ENCODE assay signal across 8 cellular contexts in genomic region chr9:137605146-137606004, GRCh38. TPM values are rescaled to one million over a fixed set of nuclear protein-coding genes. Genes with fewer than 3 reads are reported as not detected.
DNase-seq lines count a peak whose midpoint lies in the region; ATAC-seq and TF ChIP-seq lines count a peak whose summit lies in the region.

ARRDC1 (plus strand) TSS chr9:137605686; CDS start chr9:137605718, 32 bp downstream.

- H3K36me3 ChIP-seq in H7 (replicated peaks; ENCODE audit: control insufficient read depth, insufficient read depth, low read length) (no peaks in the 10 kb centered on the region; the same call in none of the 2 replicates), SK-N-SH (replicated peaks in 1 of 2; ENCODE audit: control insufficient read depth in 1 of 2, insufficient read depth in 2 of 2, low read length in 1 of 2) (no peaks in the 10 kb centered on the region), suprapubic skin (no peaks in the 10 kb centered on the region)

- CTCF ChIA-PET in SK-N-SH (lab: Yijun Ruan, JAX): interaction anchor here (0.7 to 1.6 kb wide), 2 partner anchors 15 to 26 kb away, joined by 3 read pairs; partner anchors contain the start of gene ZMYND19
- CTCF ChIA-PET in activated naive CD4-positive, alpha-beta T cell treated with anti-CD3 and anti-CD28 coated beads, Interleukin-2, amount 10 ng/mL, durations not matched to agents 7 days and 5 days (lab: Charles Lee): no interaction called here

- H2AFZ ChIP-seq in SK-N-SH (ENCODE audit: low read depth): 0 out of 2 replicates have a peak within 1 kb of the TSS, but pooled peaks have one; percentile 59

- no peaks in the 10 kb centered on the region for H3K9me3 Mint-ChIP-seq in activated naive CD4-positive, alpha-beta T cell treated with anti-CD3 and anti-CD28 coated beads, Interleukin-2, amount 10 ng/mL, durations not matched to agents 7 days and 5 days

- peak within 1 kb of the TSS; percentile 82 for H3K4me3 Mint-ChIP-seq in activated naive CD4-positive, alpha-beta T cell treated with anti-CD3 and anti-CD28 coated beads, Interleukin-2, amount 10 ng/mL, durations not matched to agents 7 days and 5 days

- no peaks in the 10 kb centered on the region for H3K9me3 ChIP-seq in SK-N-SH
- H3K9me3 ChIP-seq in suprapubic skin: no peaks in the 10 kb centered on the region

- H3K27me3 ChIP-seq in H7 (ENCODE audit: control insufficient read depth, insufficient read depth, low read length) (peaks cover 13% of the 10 kb centered on the region; the same call in 1 of the 2 replicates), SK-N-SH (ENCODE audit: insufficient read depth) (no peaks in the 10 kb centered on the region), suprapubic skin (no peaks in the 10 kb centered on the region)

- peaks cover 4% of the 10 kb centered on the region for H3K36me3 Mint-ChIP-seq in activated naive CD4-positive, alpha-beta T cell treated with anti-CD3 and anti-CD28 coated beads, Interleukin-2, amount 10 ng/mL, durations not matched to agents 7 days and 5 days

- WGBS in SK-N-SH (ENCODE audit: low lambda C conversion rate): 1% methylated on average over 23 of the region's 109 CpGs
- WGBS in suprapubic skin: no CpG with 5 or more reads among the region's 109 CpGs

- peaks cover 12% of the 10 kb centered on the region for H3F3A ChIP-seq in SK-N-SH (replicated peaks; ENCODE audit: insufficient read depth)

- no peak for TF ChIP-seq CTCF in SK-N-SH (IDR thresholded peaks at IDR 0.05)
- no peak for TF ChIP-seq CTCF in omental fat pad (IDR thresholded peaks at IDR 0.05)
- no peak for TF ChIP-seq CTCF in suprapubic skin (IDR thresholded peaks at IDR 0.05)

- peak within 1 kb of the TSS; percentile 92 for H3K4me2 ChIP-seq in SK-N-SH

- H3K27ac ChIP-seq in SK-N-SH (ENCODE audit: low read depth in 2 of 2, low read length in 1 of 2) (peak within 1 kb of the TSS in 1 of 2 experiments; percentile 64; a peak in 1 of 4 replicates), suprapubic skin (peak within 1 kb of the TSS; percentile 92)

- no peak for TF ChIP-seq RAD21 in SK-N-SH (IDR thresholded peaks at IDR 0.05; ENCODE audit: low read length)

- peaks cover 21% of the 10 kb centered on the region for H3K27me3 Mint-ChIP-seq in activated naive CD4-positive, alpha-beta T cell treated with anti-CD3 and anti-CD28 coated beads, Interleukin-2, amount 10 ng/mL, durations not matched to agents 7 days and 5 days

- POLR2A ChIA-PET in SK-N-SH (lab: Yijun Ruan, JAX): interaction anchor here (0.7 to 1.0 kb wide), 2 partner anchors 12 to 13 kb away, joined by 3 to 7 read pairs; partner anchors contain the start of gene EHMT1

- H3K27ac Mint-ChIP-seq in activated naive CD4-positive, alpha-beta T cell treated with anti-CD3 and anti-CD28 coated beads, Interleukin-2, amount 10 ng/mL, durations not matched to agents 7 days and 5 days: peak within 1 kb of the TSS; percentile 62

- ATAC-seq in omental fat pad (ENCODE audit: low FRiP score): peak; percentile 85

- H3K4me1 Mint-ChIP-seq in activated naive CD4-positive, alpha-beta T cell treated with anti-CD3 and anti-CD28 coated beads, Interleukin-2, amount 10 ng/mL, durations not matched to agents 7 days and 5 days: peaks cover 35% of the 10 kb centered on the region

- TF ChIP-seq EP300 in SK-N-SH (IDR thresholded peaks at IDR 0.05; ENCODE audit: borderline replicate concordance in 1 of 2, low read depth in 1 of 2, low read length in 1 of 2) (no peak), suprapubic skin (IDR thresholded peaks at IDR 0.05) (no peak)

- peak within 1 kb of the TSS; percentile 73 for H3K9ac ChIP-seq in SK-N-SH

- H4K20me1 ChIP-seq in SK-N-SH (ENCODE audit: insufficient read depth): no peaks in the 10 kb centered on the region; the same call in 1 of the 2 replicates

- peaks cover 36% of the 10 kb centered on the region for H3K79me2 ChIP-seq in SK-N-SH (ENCODE audit: insufficient read depth)

- H3K9me2 ChIP-seq in SK-N-SH: no peaks in the 10 kb centered on the region

- H3K4me3 ChIP-seq in H7 (ENCODE audit: insufficient read depth, low read depth, low read length): peak within 1 kb of the TSS; percentile 69
- H3K4me3 ChIP-seq in SK-N-SH (ENCODE audit: low read depth in 2 of 2, low read length in 1 of 2): peak within 1 kb of the TSS; percentile 71 to 76
- peak within 1 kb of the TSS; percentile 90 for H3K4me3 ChIP-seq in suprapubic skin

- TF ChIP-seq POLR2A in suprapubic skin (IDR thresholded peaks at IDR 0.05): peak in 1 of 2 donors; percentile 34

- DNase-seq in ELF-1 (ENCODE audit: low read depth, low spot score): peak; percentile 68
- peak; percentile 100 for DNase-seq in H7
- DNase-seq in M059J (ENCODE audit: low read depth): peak; percentile 90
- peak; percentile 99 for DNase-seq in SK-N-SH
- peak; percentile 96 for DNase-seq in activated naive CD4-positive, alpha-beta T cell treated with anti-CD3 and anti-CD28 coated beads, Interleukin-2, amount 10 ng/mL, durations not matched to agents 7 days and 5 days
- peak; percentile 96 for DNase-seq in glomerular visceral epithelial cell (ENCODE audit: extremely low spot score)
- DNase-seq in omental fat pad (ENCODE audit: low spot score): peak; percentile 72
- DNase-seq in suprapubic skin (ENCODE audit: low spot score in 2 of 2): peak; percentile 96 to 97

- H3K4me1 ChIP-seq in SK-N-SH (ENCODE audit: control insufficient read depth in 1 of 2, insufficient read depth in 2 of 2, low read depth in 1 of 2, low read length in 1 of 2): peaks cover 0 to 17% of the 10 kb centered on the region in 2 experiments; a peak in 1 of 4 replicates
- H3K4me1 ChIP-seq in suprapubic skin: peaks cover 35% of the 10 kb centered on the region

TF ChIP-seq in SK-N-SH, 30 proteins besides CTCF, POLR2A, EP300 and RAD21:
- no peak for TF ChIP-seq TAF1 (IDR thresholded peaks at IDR 0.05; ENCODE audit: borderline replicate concordance, low read depth, low read length)
- TF ChIP-seq NRF1 (IDR thresholded peaks at IDR 0.05; ENCODE audit: low read depth, low read length): peak; percentile 54
- peak; percentile 49; the same call in 1 of the 2 replicates for TF ChIP-seq REST (IDR thresholded peaks at IDR 0.05; ENCODE audit: low read depth, low read length)

RNA-seq across cellular contexts. Expression of gene ARRDC1, which starts in this region (rescaled TPM):
- 30.3 and 38.2 TPM in 2 replicates for total RNA-seq in H7 (2014; rRNA removed; shearing (Covaris generic))
- 29.1 and 31.7 TPM in 2 replicates for total RNA-seq in M059J (2014; rRNA removed; shearing (Covaris generic))
- polyA plus RNA-seq in SK-N-SH (2012; rRNA removed): 49.7 and 54.8 TPM in 2 replicates
- polyA plus RNA-seq in SK-N-SH (2012; cell fraction: cytosol; rRNA removed): 16.9 and 27.5 TPM in 2 replicates
- 230 and 242 TPM in 2 replicates for polyA plus RNA-seq in SK-N-SH (2012; cell fraction: nucleus; rRNA removed)
- total RNA-seq in omental fat pad (10 to 100 TPM; 23.4 to 39.2 (median 33.3) TPM), suprapubic skin (100 to 1,000 TPM in 1 of 4 donors, 10 to 100 TPM in 3; 79.2 to 143 (median 85.8) TPM)
